In the genomic region with DNA sequence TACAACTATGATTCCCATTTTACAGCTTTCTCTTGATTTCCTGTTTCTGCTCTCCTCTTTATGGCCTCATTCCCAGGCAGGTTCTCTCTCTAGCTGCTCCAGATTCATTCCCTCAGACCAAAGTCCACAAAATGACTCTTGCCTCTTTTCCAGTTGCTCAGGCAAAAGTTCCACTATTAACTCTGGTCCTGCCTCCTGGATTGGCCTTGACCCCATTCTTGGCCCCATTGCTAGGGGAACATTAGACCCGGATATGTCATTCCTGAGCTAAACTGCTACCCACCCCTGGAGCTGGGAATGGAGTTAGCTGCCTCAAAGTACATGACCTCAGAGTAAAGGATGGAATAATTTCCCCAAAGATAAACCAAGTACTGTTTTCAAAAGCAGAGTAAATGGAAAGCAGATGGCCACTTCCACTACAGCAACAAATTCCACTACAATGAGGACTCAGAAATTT, we compare ENCODE assay signal across 16 cellular contexts.
DNase-seq lines count a peak whose midpoint lies in the region; ATAC-seq and TF ChIP-seq lines count a peak whose summit lies in the region.
"Had no signal": no experiment of that assay in that cellular context is flagged by ENCODE, and none has a peak within 500 bp of the region (broad histone marks: within the 10 kb centered on the region; RNA-seq: fewer than 3 reads in every experiment).

No MANE protein-coding gene starts in this region.

- peak overlapping the region in 2 of 4 donors; percentile 35 to 47 for H3K27ac ChIP-seq in gastroesophageal sphincter

- H3K9me3 ChIP-seq in gastroesophageal sphincter (no peaks in the 10 kb centered on the region), mucosa of descending colon (no peaks in the 10 kb centered on the region), Caco-2 (no peaks in the 10 kb centered on the region)

- H3K4me1 Mint-ChIP-seq in Caco-2 (ENCODE audit: low read depth, unreplicated experiment): no peaks in the 10 kb centered on the region
- H3K4me1 Mint-ChIP-seq: activated CD4-positive, alpha-beta T cell treated with anti-CD3 and anti-CD28 coated beads, Interleukin-2, amount 10 ng/mL, durations not matched to agents 24 days and 14 days had no signal

- no peak overlapping the region for H3K4me3 ChIP-seq in gastroesophageal sphincter
- H3K4me3 ChIP-seq in mucosa of descending colon: no peak overlapping the region
- no peak overlapping the region for H3K4me3 ChIP-seq in Caco-2 (ENCODE audit: low read depth, low read length)
- H3K4me3 ChIP-seq: GM12878 had no signal

- H3K4me1 ChIP-seq in gastroesophageal sphincter: peaks cover 0 to 4% (median 0%) of the 10 kb centered on the region in 3 donors
- no peaks in the 10 kb centered on the region for H3K4me1 ChIP-seq in mucosa of descending colon (ENCODE audit: low read depth)
- H3K4me1 ChIP-seq in Caco-2: no peaks in the 10 kb centered on the region

- no TSS peak for BruUV-seq in Caco-2 (replicated peaks; lab: Mats Ljungman, UMichigan)

- H3K27me3 Mint-ChIP-seq in Caco-2 (ENCODE audit: insufficient read depth, unreplicated experiment): peaks cover 13% of the 10 kb centered on the region

- no peak for TF ChIP-seq POLR2A in gastroesophageal sphincter (IDR thresholded peaks at IDR 0.05)

- no peak overlapping the region for H3K27ac Mint-ChIP-seq in Caco-2 (ENCODE audit: unreplicated experiment)
- H3K27ac Mint-ChIP-seq: activated CD4-positive, alpha-beta T cell treated with anti-CD3 and anti-CD28 coated beads, Interleukin-2, amount 10 ng/mL, durations not matched to agents 24 days and 14 days; activated naive CD8-positive, alpha-beta T cell; CD4-positive, alpha-beta T cell; endodermal cell had no signal

- CTCF ChIA-PET in Caco-2 (lab: Charles Lee): no interaction called here

- H3K36me3 ChIP-seq in gastroesophageal sphincter (no peaks in the 10 kb centered on the region), mucosa of descending colon (ENCODE audit: low read depth) (no peaks in the 10 kb centered on the region), Caco-2 (ENCODE audit: control insufficient read depth, insufficient read depth, low read length) (no peaks in the 10 kb centered on the region)

- no peaks in the 10 kb centered on the region for H3K9me3 Mint-ChIP-seq in Caco-2 (ENCODE audit: unreplicated experiment)
- H3K9me3 Mint-ChIP-seq: activated CD4-positive, alpha-beta T cell treated with anti-CD3 and anti-CD28 coated beads, Interleukin-2, amount 10 ng/mL, durations not matched to agents 24 days and 14 days; CD4-positive, alpha-beta T cell; endodermal cell had no signal

- no CpG with 5 or more reads among the region's 1 CpG for WGBS in gastroesophageal sphincter (ENCODE audit: low coverage in 1 of 2), 2 donors

- TF ChIP-seq EP300 in gastroesophageal sphincter (IDR thresholded peaks at IDR 0.05): no peak

- POLR2A ChIA-PET in Caco-2 (lab: Charles Lee): no interaction called here

- intact Hi-C loops in mucosa of descending colon (cut with DNase I, micrococcal nuclease): no loop called here
- intact Hi-C loops in Caco-2 (cut with micrococcal nuclease; ENCODE audit: unreplicated experiment): no loop called here

- H3K27me3 ChIP-seq in gastroesophageal sphincter (no peaks in the 10 kb centered on the region), Caco-2 (replicated peaks; ENCODE audit: control insufficient read depth, insufficient read depth, low read length) (no peaks in the 10 kb centered on the region)

- no peak overlapping the region for H3K4me3 Mint-ChIP-seq in Caco-2 (ENCODE audit: unreplicated experiment)
- H3K4me3 Mint-ChIP-seq: activated CD4-positive, alpha-beta T cell treated with anti-CD3 and anti-CD28 coated beads, Interleukin-2, amount 10 ng/mL, durations not matched to agents 24 days and 14 days; activated naive CD8-positive, alpha-beta T cell; CD4-positive, alpha-beta T cell; endodermal cell had no signal

- peak in 1 of 3 donors; percentile 6 for DNase-seq in mucosa of descending colon
- DNase-seq in NCI-H748 (lab: John Stamatoyannopoulos, UW; ENCODE audit: unreplicated experiment): no peak
- DNase-seq in stimulated activated CD8-positive, alpha-beta memory T cell treated with anti-CD3 and anti-CD28 coated beads, Interleukin-4, amount 100 ng/mL, for 48 hours: no peak
- no peak for DNase-seq in Caco-2
- DNase-seq: activated CD4-positive, alpha-beta T cell treated with anti-CD3 and anti-CD28 coated beads, Interleukin-2, amount 10 ng/mL, durations not matched to agents 24 days and 14 days; CD4-positive, alpha-beta T cell; central memory CD4-positive, alpha-beta T cell; EL; endodermal cell; HCEC 1CT; NCI-H2029 treated with DMSO at 0.1 percent for 48 hours had no signal

- H3K36me3 Mint-ChIP-seq in Caco-2 (ENCODE audit: insufficient read depth, unreplicated experiment): no peaks in the 10 kb centered on the region
- H3K36me3 Mint-ChIP-seq: activated naive CD8-positive, alpha-beta T cell had no signal

- peak; percentile 69 for ATAC-seq in SK-N-SH treated with all-trans-retinoic acid at 6 μM for 48 hours
- ATAC-seq in gastroesophageal sphincter: peak; percentile 59
- peak; percentile 31 for ATAC-seq in mucosa of descending colon
- no peak for ATAC-seq in GM19467 (IDR thresholded peaks at IDR 0.05; ENCODE audit: unreplicated experiment)
- ATAC-seq: GM12878 had no signal

- TF ChIP-seq CTCF in gastroesophageal sphincter (IDR thresholded peaks at IDR 0.05) (no peak), mucosa of descending colon (IDR thresholded peaks at IDR 0.05) (no peak), Caco-2 (IDR thresholded peaks at IDR 0.05; ENCODE audit: insufficient read depth in 1 of 2, low read depth in 1 of 2, low read length in 1 of 2, severe bottlenecking in 1 of 2, unreplicated experiment in 1 of 2) (no peak)

TF ChIP-seq in SK-N-SH treated with all-trans-retinoic acid at 6 μM for 48 hours, 23 proteins besides CTCF, POLR2A, EP300 and RAD21:
- TF ChIP-seq ZC3H10 (CRISPR knock-in tag; IDR thresholded peaks at IDR 0.05): no peak
- TF ChIP-seq SNAI2 (CRISPR knock-in tag; IDR thresholded peaks at IDR 0.05): peak; percentile 55; the same call in 1 of the 2 replicates
- TF ChIP-seq ISL1 (CRISPR knock-in tag; IDR thresholded peaks at IDR 0.05): peak; percentile 51
- peak; percentile 51; the same call in 1 of the 2 replicates for TF ChIP-seq TCF4 (CRISPR knock-in tag; IDR thresholded peaks at IDR 0.05; ENCODE audit: borderline replicate concordance)
- TF ChIP-seq GLIS3 (CRISPR knock-in tag; IDR thresholded peaks at IDR 0.05): no peak
- TF ChIP-seq TOX (CRISPR knock-in tag; IDR thresholded peaks at IDR 0.05; ENCODE audit: borderline replicate concordance): no peak
- 0 out of 2 replicates have a peak, but pooled peaks have one; percentile 36 for TF ChIP-seq ZFP3 (CRISPR knock-in tag; IDR thresholded peaks at IDR 0.05)
